In the genomic region with DNA sequence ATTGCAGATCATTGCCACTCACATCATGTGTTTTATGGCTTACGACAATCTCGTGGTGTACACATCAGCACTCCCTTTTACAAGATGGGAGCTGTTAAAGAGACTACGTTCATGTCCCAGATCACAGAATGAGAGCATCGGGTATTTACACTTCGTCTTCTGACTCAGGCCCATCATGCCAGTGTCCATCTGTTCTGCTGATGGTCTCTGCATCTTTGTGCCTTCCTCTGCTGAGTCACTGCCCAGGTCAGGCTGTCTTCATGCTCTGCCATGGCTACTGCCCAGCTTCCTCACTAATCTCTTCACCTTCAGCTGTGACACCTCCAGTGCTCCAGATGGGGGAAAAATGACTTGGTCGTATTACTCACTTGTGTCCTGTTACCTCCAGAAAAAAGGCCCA, we compare ENCODE assay signal across 14 cellular contexts.
"Had no signal": no experiment of that assay in that cellular context is flagged by ENCODE, and none has a peak within 500 bp of the region (broad histone marks: within the 10 kb centered on the region; RNA-seq: fewer than 3 reads in every experiment).

No MANE protein-coding gene starts in this region.

- H3K4me3 ChIP-seq: colonic mucosa, left lung, sigmoid colon, spleen had no signal

- H3K4me1 Mint-ChIP-seq: memory B cell had no signal

- ATAC-seq: esophagus mucosa, left lung had no signal

- H3K27me3 ChIP-seq: colonic mucosa, left lung, sigmoid colon, spleen had no signal

- H3K27ac Mint-ChIP-seq: memory B cell had no signal

- DNase-seq: activated CD4-positive, alpha-beta T cell treated with anti-CD3 and anti-CD28 coated beads, Interleukin-2, amount 10 ng/mL, durations not matched to agents 7 days and 5 days; activated CD4-positive, CD25-positive, alpha-beta regulatory T cell; activated CD8-positive, alpha-beta memory T cell treated with anti-CD3 and anti-CD28 coated beads for 24 hours; activated naive CD4-positive, alpha-beta T cell; amniotic stem cell; colonic mucosa; left lung; sigmoid colon; spleen had no signal

- H3K4me1 ChIP-seq: colonic mucosa, left lung, sigmoid colon had no signal

- H3K9me3 ChIP-seq: colonic mucosa, left lung, sigmoid colon, spleen had no signal

- H3K27ac ChIP-seq: colonic mucosa, left lung, sigmoid colon, spleen had no signal

- H3K9me3 Mint-ChIP-seq: activated CD4-positive, alpha-beta T cell treated with anti-CD3 and anti-CD28 coated beads, Interleukin-2, amount 10 ng/mL, durations not matched to agents 7 days and 5 days; neural crest cell had no signal

- H3K36me3 ChIP-seq: colonic mucosa, left lung, sigmoid colon, spleen had no signal

- FAIRE-seq: keratinocyte, TTC549 had no signal

- H3K4me3 Mint-ChIP-seq: activated CD4-positive, alpha-beta T cell treated with anti-CD3 and anti-CD28 coated beads, Interleukin-2, amount 10 ng/mL, durations not matched to agents 7 days and 5 days; memory B cell; neural crest cell had no signal

- H3K36me3 Mint-ChIP-seq: memory B cell had no signal

- H3K27me3 Mint-ChIP-seq: activated CD4-positive, alpha-beta T cell treated with anti-CD3 and anti-CD28 coated beads, Interleukin-2, amount 10 ng/mL, durations not matched to agents 7 days and 5 days had no signal
